Comparison of ENCODE assay signal across 8 cellular contexts in the genomic region with DNA sequence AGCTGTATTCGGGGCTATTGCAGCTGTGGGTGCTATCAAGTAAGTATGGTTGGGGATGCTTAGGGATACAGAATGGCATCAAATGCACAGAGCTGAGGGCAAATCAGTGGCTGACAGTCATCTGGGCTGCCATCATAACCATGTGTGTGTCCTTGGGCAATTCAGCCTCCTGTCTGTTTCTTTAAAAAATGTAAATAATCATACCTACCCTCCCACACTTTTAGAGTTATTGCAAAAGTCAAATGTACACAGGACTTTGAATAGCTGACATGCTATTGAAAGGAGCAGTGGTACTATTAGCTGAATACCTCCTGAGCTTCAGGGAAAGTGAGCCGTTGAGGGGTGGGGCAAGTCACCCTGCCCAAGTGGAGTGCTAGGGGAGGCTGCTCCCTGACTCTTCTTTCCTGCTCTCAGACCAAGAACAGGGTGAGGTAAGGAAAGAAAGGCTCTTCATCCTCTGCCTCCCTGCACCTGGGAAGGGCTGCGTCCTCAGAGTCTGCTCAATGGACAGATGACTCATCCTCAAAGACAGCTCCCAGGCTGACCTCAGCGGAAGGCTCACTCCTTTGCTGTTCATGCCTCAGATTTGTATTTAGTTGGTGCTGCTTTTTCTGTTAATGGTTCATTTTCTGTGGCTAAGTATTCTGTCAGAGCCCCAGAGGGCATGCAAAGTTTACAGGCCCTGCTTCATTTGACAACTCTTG. TPM values are rescaled to one million over a fixed set of nuclear protein-coding genes. Genes with fewer than 3 reads are reported as not detected.
DNase-seq lines count a peak whose midpoint lies in the region; ATAC-seq, FAIRE-seq and TF ChIP-seq lines count a peak whose summit lies in the region.

No MANE protein-coding gene starts in this region.

- no peak for TF ChIP-seq EP300 in GM12878 (IDR thresholded peaks at IDR 0.05; ENCODE audit: borderline replicate concordance in 1 of 2, control insufficient read depth in 1 of 2, low read depth in 2 of 2, low read length in 2 of 2)

- SMC1A ChIA-PET in GM12878 (lab: Charles Lee; ENCODE audit: uncharacterized antibody, unreplicated experiment): interaction anchor here (1.1 to 1.2 kb wide), 2 partner anchors 8 to 38 kb away, joined by 3 read pairs; no protein-coding TSS in a partner anchor

- no TSS peak for BruUV-seq in GM12878 (replicated peaks; lab: Mats Ljungman, UMichigan)

- no peaks in the 10 kb centered on the region for H3K4me1 ChIP-seq in GM12878 (ENCODE audit: control insufficient read depth, insufficient read depth, low read length)

- H3K79me2 ChIP-seq in GM12878 (ENCODE audit: control insufficient read depth, insufficient read depth, low read length): no peaks in the 10 kb centered on the region

- H3K9ac ChIP-seq in GM12878 (ENCODE audit: control insufficient read depth, insufficient read depth, low read length): no peak overlapping the region

- RAD21 ChIA-PET in GM12878 (lab: Charles Lee; ENCODE audit: unreplicated experiment): interaction anchor here (1.7 kb wide), 1 partner anchor 10 kb away, joined by 4 read pairs; no protein-coding TSS in a partner anchor

- H3K27ac ChIP-seq in GM12878 (ENCODE audit: control insufficient read depth, insufficient read depth): no peak overlapping the region

- no peak for TF ChIP-seq RAD21 in GM12878 (IDR thresholded peaks at IDR 0.05; ENCODE audit: insufficient read depth, low read depth, low read length)

- ATAC-seq in GM18520 (IDR thresholded peaks at IDR 0.05; ENCODE audit: unreplicated experiment) (peak; percentile 52), HG03159 (IDR thresholded peaks at IDR 0.05; ENCODE audit: unreplicated experiment) (peak; percentile 66), GM12878 (peak; percentile 85), omental fat pad (ENCODE audit: low FRiP score) (peak; percentile 96), GM19351 (IDR thresholded peaks at IDR 0.05; ENCODE audit: unreplicated experiment) (no peak)

- intact Hi-C loops in GM12878 (cut with micrococcal nuclease; ENCODE audit: unreplicated experiment): no loop called here

- no peak for DNase-seq in GM12878 (ENCODE audit: low read depth, low spot score)
- DNase-seq in omental fat pad (ENCODE audit: low spot score): no peak
- no peak for DNase-seq in cortex of kidney (lab: John Stamatoyannopoulos, UW)
- no peak for DNase-seq in NOMO-1 treated with DMSO at 0.1 percent for 48 hours (lab: John Stamatoyannopoulos, UW; ENCODE audit: unreplicated experiment)
- no peak for DNase-seq in UCSD-AML1 (lab: John Stamatoyannopoulos, UW; ENCODE audit: unreplicated experiment)

- no peaks in the 10 kb centered on the region; a peak in 1 of 4 replicates for H3K27me3 ChIP-seq in GM12878 (replicated peaks in 1 of 2; ENCODE audit: control insufficient read depth in 2 of 2, insufficient read depth in 2 of 2, low read length in 1 of 2)

- no peak for TF ChIP-seq POLR2A in GM12878 (IDR thresholded peaks at IDR 0.05; ENCODE audit: low read depth, low read length)

- TF ChIP-seq CTCF in GM12878 (IDR thresholded peaks at IDR 0.05 in 2 of 3, conservative IDR thresholded peaks at IDR 0.05 in 1 of 3; ENCODE audit: control insufficient read depth in 2 of 3, extremely low read depth in 1 of 3, insufficient read depth in 1 of 3, low read depth in 3 of 3, low read length in 3 of 3) (no peak), omental fat pad (IDR thresholded peaks at IDR 0.05) (no peak)

- 11% methylated on average over 4 of the region's 4 CpGs for WGBS in GM12878 (ENCODE audit: insufficient coverage, insufficient replicate concordance, low lambda C conversion rate, missing lambda C conversion rate)

- H2AFZ ChIP-seq in GM12878 (ENCODE audit: control insufficient read depth, low read depth, low read length): no peak overlapping the region

- in situ Hi-C loops in GM12878 (cut with MboI): no loop called here

- POLR2A ChIA-PET in GM12878 (lab: Charles Lee): no interaction called here

- no peak overlapping the region for H3K4me3 ChIP-seq in GM12878

- H3K4me2 ChIP-seq in GM12878 (ENCODE audit: control insufficient read depth, insufficient read depth): no peak overlapping the region

- H3K9me3 ChIP-seq in GM12878 (replicated peaks; ENCODE audit: control insufficient read depth, insufficient read depth, low read length): no peaks in the 10 kb centered on the region

- no peak for FAIRE-seq in GM12878 (lab: Jason Lieb, UNC)

- CTCF ChIA-PET in GM12878 (lab: Yijun Ruan, JAX): interaction anchor here (1.0 kb wide), 1 partner anchor 25 kb away, joined by 3 read pairs; no protein-coding TSS in a partner anchor

- H3K36me3 ChIP-seq in GM12878 (ENCODE audit: control insufficient read depth in 2 of 2, insufficient read depth in 2 of 2, low read length in 1 of 2): no peaks in the 10 kb centered on the region

- H4K20me1 ChIP-seq in GM12878 (ENCODE audit: control insufficient read depth, insufficient read depth): no peaks in the 10 kb centered on the region

TF ChIP-seq in GM12878, 131 proteins besides CTCF, POLR2A, EP300 and RAD21 (continues in another document):
- TF ChIP-seq YBX1 (IDR thresholded peaks at IDR 0.05): no peak
- no peak for TF ChIP-seq FOS (IDR thresholded peaks at IDR 0.05; ENCODE audit: borderline replicate concordance, extremely low read depth, insufficient read length)
- TF ChIP-seq RB1 (IDR thresholded peaks at IDR 0.05; ENCODE audit: borderline replicate concordance): no peak
- TF ChIP-seq, protein P1, sequence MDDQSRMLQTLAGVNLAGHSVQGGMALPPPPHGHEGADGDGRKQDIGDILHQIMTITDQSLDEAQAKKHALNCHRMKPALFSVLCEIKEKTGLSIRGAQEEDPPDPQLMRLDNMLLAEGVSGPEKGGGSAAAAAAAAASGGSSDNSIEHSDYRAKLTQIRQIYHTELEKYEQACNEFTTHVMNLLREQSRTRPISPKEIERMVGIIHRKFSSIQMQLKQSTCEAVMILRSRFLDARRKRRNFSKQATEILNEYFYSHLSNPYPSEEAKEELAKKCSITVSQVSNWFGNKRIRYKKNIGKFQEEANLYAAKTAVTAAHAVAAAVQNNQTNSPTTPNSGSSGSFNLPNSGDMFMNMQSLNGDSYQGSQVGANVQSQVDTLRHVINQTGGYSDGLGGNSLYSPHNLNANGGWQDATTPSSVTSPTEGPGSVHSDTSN (IDR thresholded peaks at IDR 0.05; ENCODE audit: insufficient replicate concordance, low read depth, low read length): no peak
- no peak for TF ChIP-seq NR2F1 (conservative IDR thresholded peaks at IDR 0.05)
- TF ChIP-seq, protein P2, sequence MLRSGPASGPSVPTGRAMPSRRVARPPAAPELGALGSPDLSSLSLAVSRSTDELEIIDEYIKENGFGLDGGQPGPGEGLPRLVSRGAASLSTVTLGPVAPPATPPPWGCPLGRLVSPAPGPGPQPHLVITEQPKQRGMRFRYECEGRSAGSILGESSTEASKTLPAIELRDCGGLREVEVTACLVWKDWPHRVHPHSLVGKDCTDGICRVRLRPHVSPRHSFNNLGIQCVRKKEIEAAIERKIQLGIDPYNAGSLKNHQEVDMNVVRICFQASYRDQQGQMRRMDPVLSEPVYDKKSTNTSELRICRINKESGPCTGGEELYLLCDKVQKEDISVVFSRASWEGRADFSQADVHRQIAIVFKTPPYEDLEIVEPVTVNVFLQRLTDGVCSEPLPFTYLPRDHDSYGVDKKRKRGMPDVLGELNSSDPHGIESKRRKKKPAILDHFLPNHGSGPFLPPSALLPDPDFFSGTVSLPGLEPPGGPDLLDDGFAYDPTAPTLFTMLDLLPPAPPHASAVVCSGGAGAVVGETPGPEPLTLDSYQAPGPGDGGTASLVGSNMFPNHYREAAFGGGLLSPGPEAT (IDR thresholded peaks at IDR 0.05; ENCODE audit: low read depth): no peak
- TF ChIP-seq, protein P3, sequence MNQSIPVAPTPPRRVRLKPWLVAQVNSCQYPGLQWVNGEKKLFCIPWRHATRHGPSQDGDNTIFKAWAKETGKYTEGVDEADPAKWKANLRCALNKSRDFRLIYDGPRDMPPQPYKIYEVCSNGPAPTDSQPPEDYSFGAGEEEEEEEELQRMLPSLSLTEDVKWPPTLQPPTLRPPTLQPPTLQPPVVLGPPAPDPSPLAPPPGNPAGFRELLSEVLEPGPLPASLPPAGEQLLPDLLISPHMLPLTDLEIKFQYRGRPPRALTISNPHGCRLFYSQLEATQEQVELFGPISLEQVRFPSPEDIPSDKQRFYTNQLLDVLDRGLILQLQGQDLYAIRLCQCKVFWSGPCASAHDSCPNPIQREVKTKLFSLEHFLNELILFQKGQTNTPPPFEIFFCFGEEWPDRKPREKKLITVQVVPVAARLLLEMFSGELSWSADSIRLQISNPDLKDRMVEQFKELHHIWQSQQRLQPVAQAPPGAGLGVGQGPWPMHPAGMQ (IDR thresholded peaks at IDR 0.05; ENCODE audit: borderline replicate concordance): no peak
- TF ChIP-seq, protein P4, sequence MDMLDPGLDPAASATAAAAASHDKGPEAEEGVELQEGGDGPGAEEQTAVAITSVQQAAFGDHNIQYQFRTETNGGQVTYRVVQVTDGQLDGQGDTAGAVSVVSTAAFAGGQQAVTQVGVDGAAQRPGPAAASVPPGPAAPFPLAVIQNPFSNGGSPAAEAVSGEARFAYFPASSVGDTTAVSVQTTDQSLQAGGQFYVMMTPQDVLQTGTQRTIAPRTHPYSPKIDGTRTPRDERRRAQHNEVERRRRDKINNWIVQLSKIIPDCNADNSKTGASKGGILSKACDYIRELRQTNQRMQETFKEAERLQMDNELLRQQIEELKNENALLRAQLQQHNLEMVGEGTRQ (IDR thresholded peaks at IDR 0.05; ENCODE audit: borderline replicate concordance, low read depth, low read length): no peak
- TF ChIP-seq EGR1 (IDR thresholded peaks at IDR 0.05; ENCODE audit: borderline replicate concordance in 1 of 2, low read depth in 2 of 2, low read length in 2 of 2): no peak
- no peak for TF ChIP-seq FOXK2 (IDR thresholded peaks at IDR 0.05)
- TF ChIP-seq MTA2 (IDR thresholded peaks at IDR 0.05; ENCODE audit: low read depth): no peak

RNA-seq across cellular contexts. Expression of a gene that starts 54.9 kb away (rescaled TPM):
- 135 and 139 TPM in 2 replicates for total RNA-seq in GM12878 (2013; cell fraction: nucleolus; rRNA removed)
- 262 and 298 TPM in 2 replicates for total RNA-seq in GM12878 (2014; rRNA removed)
- 280 and 291 TPM in 2 replicates for total RNA-seq in GM12878 (2014; rRNA removed; fragmentation: Illumina TruSeq; extraction: Trizol)
- 259 and 273 TPM in 2 replicates for total RNA-seq in GM12878 (2021)
- 65.3 TPM for polyA plus RNA-seq in GM12878 (2011; ENCODE audit: low read depth)
- polyA plus RNA-seq in GM12878 (2011; rRNA removed): 265 and 313 TPM in 2 replicates
- polyA plus RNA-seq in GM12878 (2011; cell fraction: cytosol; rRNA removed): 147 and 180 TPM in 2 replicates
- polyA plus RNA-seq in GM12878 (2011; cell fraction: nucleus; rRNA removed): 105 and 112 TPM in 2 replicates
- polyA plus RNA-seq in GM12878 (2012): 116 and 118 TPM in 2 replicates
- 218 and 253 TPM in 2 replicates for polyA plus RNA-seq in GM12878 (2014; fragmentation: Illumina TruSeq; extraction: Trizol)
- 100 to 1,000 TPM; 200 to 317 TPM for polyA plus RNA-seq in GM12878 (2014; fragmentation: Nextera tagmentation; extraction: Ambion mirVana)
- 186 and 216 TPM in 2 replicates for polyA plus RNA-seq in GM12878 (2014; rRNA removed)
- polyA plus RNA-seq in GM12878 (2016; fragmentation: Nextera tagmentation; extraction: Ambion mirVana): 100 to 1,000 TPM; 330 to 349 TPM
- 211 and 286 TPM in 2 replicates for polyA minus RNA-seq in GM12878 (2011; rRNA and poly(A)+ RNA removed)
- polyA minus RNA-seq in GM12878 (2011; cell fraction: cytosol; rRNA and poly(A)+ RNA removed): 168 and 206 TPM in 2 replicates
- polyA minus RNA-seq in GM12878 (2011; cell fraction: nucleus; rRNA and poly(A)+ RNA removed): 66.7 and 89.8 TPM in 2 replicates
- total RNA-seq in omental fat pad: 100 to 1,000 TPM; 248 to 368 (median 315) TPM
